17 cellular contexts compared by ENCODE assay signal in genomic region chr5:29161897-29162296, GRCh38.
"Had no signal": no experiment of that assay in that cellular context is flagged by ENCODE, and none has a peak within 500 bp of the region (broad histone marks: within the 10 kb centered on the region; RNA-seq: fewer than 3 reads in every experiment).

No MANE protein-coding gene starts in this region.

- ATAC-seq: activated CD4-positive, alpha-beta T cell treated with anti-CD3 and anti-CD28 coated beads for 36 hours; activated CD8-positive, alpha-beta memory T cell treated with anti-CD3 and anti-CD28 coated beads, Interleukin-2, amount 10 ng/mL, durations not matched to agents 7 days and 5 days; heart left ventricle; left lung; stimulated activated memory B cell treated with anti-CD40 and anti-IgM and Interleukin-4, amounts not matched to agents 10 μg/mL and 1 μg/mL and 100 μg/mL, for 72 hours; WTC11 had no signal

- DNase-seq: activated CD4-positive, alpha-beta memory T cell treated with anti-CD3 and anti-CD28 coated beads for 36 hours; activated CD4-positive, alpha-beta T cell treated with anti-CD3 and anti-CD28 coated beads for 36 hours; activated CD8-positive, alpha-beta memory T cell treated with anti-CD3 and anti-CD28 coated beads, Interleukin-2, amount 10 ng/mL, durations not matched to agents 7 days and 5 days; cerebellar nuclear complex; cortex of kidney; heart left ventricle; kidney; left lung; midbrain; nephron progenitor cell; sigmoid colon; spleen; stimulated activated CD4-positive, alpha-beta T cell treated with anti-CD3 and anti-CD28 coated beads, Interleukin-4, amount 100 ng/mL, for 4 hours; testis; upper lobe of left lung had no signal

- H3K9me3 ChIP-seq: heart left ventricle, left lung, sigmoid colon, testis, upper lobe of left lung had no signal

- H3K36me3 ChIP-seq: heart left ventricle, left lung, sigmoid colon, spleen, upper lobe of left lung had no signal

- H3K27me3 ChIP-seq: heart left ventricle, left lung, sigmoid colon, spleen, testis, upper lobe of left lung had no signal

- H3K4me3 ChIP-seq: heart left ventricle, left lung, sigmoid colon, spleen, testis, upper lobe of left lung had no signal

- H3K4me1 ChIP-seq: heart left ventricle, left lung, sigmoid colon, spleen, testis, upper lobe of left lung had no signal
